Comparison of ENCODE assay signal across 9 cellular contexts in genomic region chr4:183444149-183444952, GRCh38. TPM values are rescaled to one million over a fixed set of nuclear protein-coding genes. Genes with fewer than 3 reads are reported as not detected.
DNase-seq lines count a peak whose midpoint lies in the region; ATAC-seq, FAIRE-seq and TF ChIP-seq lines count a peak whose summit lies in the region.
"Had no signal": no experiment of that assay in that cellular context is flagged by ENCODE, and none has a peak within 500 bp of the region (broad histone marks: within the 10 kb centered on the region; RNA-seq: fewer than 3 reads in every experiment).

TSS of gene CDKN2AIP (plus strand) at chr4:183444636. CDS start at chr4:183444798, 162 bp downstream.

- no peak for FAIRE-seq in bronchial epithelial cell (lab: Jason Lieb, UNC)
- FAIRE-seq: TTC549 had no signal

- H3K36me3 ChIP-seq in bronchial epithelial cell (ENCODE audit: control insufficient read depth, insufficient read depth, low read length), result peaks cover 11% of the 10 kb centered on the region

- H3K4me3 ChIP-seq in bronchial epithelial cell (ENCODE audit: low read depth, low read length), result peak within 1 kb of the TSS; percentile 63

- DNase-seq in AG09319 (ENCODE audit: extremely low read depth, low read depth) (peak; percentile 88), NCI-H226 (peak; percentile 89), WTC11 (ENCODE audit: low spot score) (peak; percentile 91), bronchial epithelial cell (ENCODE audit: low read depth) (peak; percentile 79), iPS-NIHi7 (ENCODE audit: extremely low spot score) (peak; percentile 88), smooth muscle cell of the brain vasculature (ENCODE audit: low read depth, low spot score) (peak; percentile 88)

- H3K9me3 Mint-ChIP-seq in WTC11, result no peaks in the 10 kb centered on the region

- no peaks in the 10 kb centered on the region for H3K27me3 ChIP-seq in bronchial epithelial cell (ENCODE audit: control insufficient read depth, insufficient read depth, low read length)

- TF ChIP-seq CTCF in AG09319 (IDR thresholded peaks at IDR 0.05; ENCODE audit: low read depth, low read length) (no peak; the same call in 1 of the 2 replicates), WTC11 (IDR thresholded peaks at IDR 0.05) (no peak), bronchial epithelial cell (IDR thresholded peaks at IDR 0.05; ENCODE audit: insufficient read depth, low read length, severe bottlenecking) (peak; percentile 14)

- peak within 1 kb of the TSS; percentile 96 for H3K27ac Mint-ChIP-seq in WTC11

- H3K27me3 Mint-ChIP-seq in WTC11 (ENCODE audit: low read depth), result no peaks in the 10 kb centered on the region

- POLR2A ChIA-PET in WTC11 (lab: Charles Lee), result interaction anchor here (0.5 to 2.6 kb wide), 4 partner anchors 9 to 1485 kb away, joined by 3 to 12 read pairs (median 5); partner anchors contain the start of gene ING2

- H3K36me3 Mint-ChIP-seq in WTC11, result peaks cover 36% of the 10 kb centered on the region

- ATAC-seq in GM19023 (IDR thresholded peaks at IDR 0.05; ENCODE audit: unreplicated experiment) (peak; percentile 82), HG03196 (IDR thresholded peaks at IDR 0.05; ENCODE audit: unreplicated experiment) (peak; percentile 87), WTC11 (peak; percentile 82)

- H3K4me3 Mint-ChIP-seq in WTC11, result peak within 1 kb of the TSS; percentile 92

- CTCF ChIA-PET in WTC11 (lab: Charles Lee), result interaction anchor here (0.7 to 2.5 kb wide), 4 partner anchors 14 to 520 kb away, joined by 3 to 16 read pairs (median 6); no protein-coding TSS in a partner anchor

- peaks cover 25% of the 10 kb centered on the region for H3K4me1 Mint-ChIP-seq in WTC11

TF ChIP-seq in WTC11, 78 proteins besides CTCF, POLR2A, EP300 and RAD21 (continues in another document):
- TF ChIP-seq E2F5 (CRISPR knock-in tag; IDR thresholded peaks at IDR 0.05) (peak; percentile 68; the same call in 1 of the 2 replicates), ETV6 (CRISPR knock-in tag; IDR thresholded peaks at IDR 0.05) (peak; percentile 42; the same call in 1 of the 2 replicates), NFE2L1 (CRISPR knock-in tag; IDR thresholded peaks at IDR 0.05) (peak; percentile 64; the same call in 1 of the 2 replicates), CREM (CRISPR knock-in tag; IDR thresholded peaks at IDR 0.05) (peak; percentile 83), CBFB (CRISPR knock-in tag; IDR thresholded peaks at IDR 0.05; ENCODE audit: low read depth) (0 out of 2 replicates have a peak, but pooled peaks have one; percentile 21), IRF2 (CRISPR knock-in tag; IDR thresholded peaks at IDR 0.05; ENCODE audit: borderline replicate concordance, low read depth) (no peak), TEAD4 (CRISPR knock-in tag; IDR thresholded peaks at IDR 0.05) (peak; percentile 37; the same call in 1 of the 2 replicates), ERG (CRISPR knock-in tag; IDR thresholded peaks at IDR 0.05) (peak; percentile 47; the same call in 1 of the 2 replicates), AR (CRISPR knock-in tag; IDR thresholded peaks at IDR 0.05) (no peak), ZNF423 (CRISPR knock-in tag; IDR thresholded peaks at IDR 0.05) (peak; percentile 71), ZNF232 (CRISPR knock-in tag; IDR thresholded peaks at IDR 0.05) (peak; percentile 39; the same call in 1 of the 2 replicates), NR3C1 (CRISPR knock-in tag; conservative IDR thresholded peaks at IDR 0.05; ENCODE audit: low read depth) (peak; percentile 40; the same call in 1 of the 2 replicates), HMGXB4 (CRISPR knock-in tag; IDR thresholded peaks at IDR 0.05) (peak; percentile 97), KAT7 (CRISPR knock-in tag; IDR thresholded peaks at IDR 0.05; ENCODE audit: borderline replicate concordance) (peak; percentile 69; the same call in 1 of the 2 replicates), ZBTB43 (CRISPR knock-in tag; IDR thresholded peaks at IDR 0.05) (peak; percentile 51; the same call in 1 of the 2 replicates), ZNF317 (CRISPR knock-in tag; IDR thresholded peaks at IDR 0.05; ENCODE audit: borderline replicate concordance, low read depth) (peak; percentile 13; the same call in 1 of the 2 replicates), MYBL2 (CRISPR knock-in tag; IDR thresholded peaks at IDR 0.05) (peak; percentile 71; the same call in 1 of the 2 replicates), ZNF138 (CRISPR knock-in tag; conservative IDR thresholded peaks at IDR 0.05) (0 out of 2 replicates have a peak, but pooled peaks have one; percentile 23), E2F4 (CRISPR knock-in tag; IDR thresholded peaks at IDR 0.05; ENCODE audit: borderline replicate concordance, low read depth) (no peak; the same call in 1 of the 2 replicates), HMGA2 (CRISPR knock-in tag; IDR thresholded peaks at IDR 0.05) (no peak), SP1 (CRISPR knock-in tag; conservative IDR thresholded peaks at IDR 0.05) (peak; percentile 90)

RNA-seq across cellular contexts. Expression of gene CDKN2AIP, which starts in this region (rescaled TPM):
- total RNA-seq in WTC11 (2021) (13.7 to 17.1 TPM (median 16.3 TPM) in 3 replicates), bronchial epithelial cell (16.3 and 18.1 TPM in 2 replicates)

Comparison
In these comparisons a context has a peak if more than half of its experiments do, and no peak if none do; other contexts are left out.
1. Peak in every context shown above with its lines: DNase-seq, ATAC-seq and H3K4me3 ChIP-seq.